ENCODE assay signal across 8 cellular contexts in genomic region chr22:37045958-37046357, GRCh38. TPM values are rescaled to one million over a fixed set of nuclear protein-coding genes. Genes with fewer than 3 reads are reported as not detected.
DNase-seq lines count a peak whose midpoint lies in the region; ATAC-seq lines count a peak whose summit lies in the region.

No MANE protein-coding gene starts in this region.

- peaks cover 21% of the 10 kb centered on the region for H3K4me1 Mint-ChIP-seq in activated CD4-positive, alpha-beta T cell treated with anti-CD3 and anti-CD28 coated beads, Interleukin-2, amount 10 ng/mL, durations not matched to agents 7 days and 5 days
- peaks cover 12% of the 10 kb centered on the region for H3K4me1 Mint-ChIP-seq in T-helper 2 cell treated with Interferon-gamma antibody and Interleukin-4, amounts not matched to agents 5 μg/mL and 100 μg/mL, for 36 hours (ENCODE audit: low read depth)

- H3K4me3 Mint-ChIP-seq in activated CD4-positive, alpha-beta T cell treated with anti-CD3 and anti-CD28 coated beads, Interleukin-2, amount 10 ng/mL, durations not matched to agents 7 days and 5 days, result no peak overlapping the region
- H3K4me3 Mint-ChIP-seq in T-helper 2 cell treated with Interferon-gamma antibody and Interleukin-4, amounts not matched to agents 5 μg/mL and 100 μg/mL, for 36 hours, result no peak overlapping the region

- CTCF ChIA-PET in activated CD4-positive, alpha-beta T cell treated with anti-CD3 and anti-CD28 coated beads, Interleukin-2, amount 10 ng/mL, durations not matched to agents 7 days and 5 days (lab: Charles Lee), result interaction anchor here (0.6 to 4.2 kb wide), 14 partner anchors 17 to 974 kb away, joined by 3 to 12 read pairs (median 3); no protein-coding TSS in a partner anchor

- H3K9me3 Mint-ChIP-seq in activated CD4-positive, alpha-beta T cell treated with anti-CD3 and anti-CD28 coated beads, Interleukin-2, amount 10 ng/mL, durations not matched to agents 7 days and 5 days, result no peaks in the 10 kb centered on the region
- no peaks in the 10 kb centered on the region for H3K9me3 Mint-ChIP-seq in T-helper 2 cell treated with Interferon-gamma antibody and Interleukin-4, amounts not matched to agents 5 μg/mL and 100 μg/mL, for 36 hours

- POLR2A ChIA-PET in activated CD4-positive, alpha-beta T cell treated with anti-CD3 and anti-CD28 coated beads, Interleukin-2, amount 10 ng/mL, durations not matched to agents 7 days and 5 days (lab: Charles Lee), result no interaction called here

- H3K27me3 Mint-ChIP-seq in activated CD4-positive, alpha-beta T cell treated with anti-CD3 and anti-CD28 coated beads, Interleukin-2, amount 10 ng/mL, durations not matched to agents 7 days and 5 days, result no peaks in the 10 kb centered on the region
- no peaks in the 10 kb centered on the region for H3K27me3 Mint-ChIP-seq in T-helper 2 cell treated with Interferon-gamma antibody and Interleukin-4, amounts not matched to agents 5 μg/mL and 100 μg/mL, for 36 hours (ENCODE audit: low read depth)

- no peaks in the 10 kb centered on the region for H3K36me3 Mint-ChIP-seq in activated CD4-positive, alpha-beta T cell treated with anti-CD3 and anti-CD28 coated beads, Interleukin-2, amount 10 ng/mL, durations not matched to agents 7 days and 5 days (ENCODE audit: low read depth)
- H3K36me3 Mint-ChIP-seq in T-helper 2 cell treated with Interferon-gamma antibody and Interleukin-4, amounts not matched to agents 5 μg/mL and 100 μg/mL, for 36 hours (ENCODE audit: low read depth), result no peaks in the 10 kb centered on the region

- ATAC-seq in HG03565 (IDR thresholded peaks at IDR 0.05; ENCODE audit: unreplicated experiment), result no peak

- peak; percentile 28 for DNase-seq in activated CD4-positive, alpha-beta T cell treated with anti-CD3 and anti-CD28 coated beads for 48 hours
- no peak for DNase-seq in activated CD4-positive, alpha-beta T cell treated with anti-CD3 and anti-CD28 coated beads, Interleukin-2, amount 10 ng/mL, durations not matched to agents 7 days and 5 days
- DNase-seq in NAMALWA (ENCODE audit: low spot score) (peak; percentile 48), epidermal melanocyte (ENCODE audit: insufficient read length, low spot score) (peak; percentile 62), renal cortical epithelial cell (ENCODE audit: low read depth) (peak; percentile 26), midbrain (lab: John Stamatoyannopoulos, UW) (no peak)
- no peak for DNase-seq in T-helper 2 cell treated with Interferon-gamma antibody and Interleukin-4, amounts not matched to agents 5 μg/mL and 100 μg/mL, for 36 hours (ENCODE audit: low spot score)

- no peak overlapping the region for H3K27ac Mint-ChIP-seq in activated CD4-positive, alpha-beta T cell treated with anti-CD3 and anti-CD28 coated beads, Interleukin-2, amount 10 ng/mL, durations not matched to agents 7 days and 5 days
- H3K27ac Mint-ChIP-seq in T-helper 2 cell treated with Interferon-gamma antibody and Interleukin-4, amounts not matched to agents 5 μg/mL and 100 μg/mL, for 36 hours, result no peak overlapping the region

RNA-seq across cellular contexts. Expression of gene KCTD17, which starts 5.6 kb away (rescaled TPM):
- 10 to 100 TPM; 25.7 to 29.7 TPM for total RNA-seq in activated CD4-positive, alpha-beta T cell treated with anti-CD3 and anti-CD28 coated beads, Interleukin-2, amount 10 ng/mL, durations not matched to agents 7 days and 5 days
- 18.1 and 31.5 TPM in 2 replicates for total RNA-seq in renal cortical epithelial cell

RNA-seq across cellular contexts. Expression of gene MPST, which starts 26.4 kb away (rescaled TPM):
- 10 to 100 TPM; 15.6 to 18.8 TPM for total RNA-seq in activated CD4-positive, alpha-beta T cell treated with anti-CD3 and anti-CD28 coated beads, Interleukin-2, amount 10 ng/mL, durations not matched to agents 7 days and 5 days
- total RNA-seq in renal cortical epithelial cell, result 75.5 and 129 TPM in 2 replicates

RNA-seq across cellular contexts. Expression of gene TST, which starts 26.7 kb away (rescaled TPM):
- 1 to 10 TPM; 2.4 to 3.4 TPM for total RNA-seq in activated CD4-positive, alpha-beta T cell treated with anti-CD3 and anti-CD28 coated beads, Interleukin-2, amount 10 ng/mL, durations not matched to agents 7 days and 5 days
- 39.2 and 81.8 TPM in 2 replicates for total RNA-seq in renal cortical epithelial cell

Comparison
In these comparisons a context has a peak if more than half of its experiments do, and no peak if none do; other contexts are left out.
1. DNase-seq: peak in activated CD4-positive, alpha-beta T cell treated with anti-CD3 and anti-CD28 coated beads for 48 hours (single experiment), NAMALWA (single experiment), epidermal melanocyte (single experiment) and renal cortical epithelial cell (single experiment); none in activated CD4-positive, alpha-beta T cell treated with anti-CD3 and anti-CD28 coated beads, Interleukin-2, amount 10 ng/mL, durations not matched to agents 7 days and 5 days (single experiment), T-helper 2 cell treated with Interferon-gamma antibody and Interleukin-4, amounts not matched to agents 5 μg/mL and 100 μg/mL, for 36 hours (single experiment) and midbrain (single experiment).